Comparison of ENCODE assay signal across 1 cellular context in the genomic region with DNA sequence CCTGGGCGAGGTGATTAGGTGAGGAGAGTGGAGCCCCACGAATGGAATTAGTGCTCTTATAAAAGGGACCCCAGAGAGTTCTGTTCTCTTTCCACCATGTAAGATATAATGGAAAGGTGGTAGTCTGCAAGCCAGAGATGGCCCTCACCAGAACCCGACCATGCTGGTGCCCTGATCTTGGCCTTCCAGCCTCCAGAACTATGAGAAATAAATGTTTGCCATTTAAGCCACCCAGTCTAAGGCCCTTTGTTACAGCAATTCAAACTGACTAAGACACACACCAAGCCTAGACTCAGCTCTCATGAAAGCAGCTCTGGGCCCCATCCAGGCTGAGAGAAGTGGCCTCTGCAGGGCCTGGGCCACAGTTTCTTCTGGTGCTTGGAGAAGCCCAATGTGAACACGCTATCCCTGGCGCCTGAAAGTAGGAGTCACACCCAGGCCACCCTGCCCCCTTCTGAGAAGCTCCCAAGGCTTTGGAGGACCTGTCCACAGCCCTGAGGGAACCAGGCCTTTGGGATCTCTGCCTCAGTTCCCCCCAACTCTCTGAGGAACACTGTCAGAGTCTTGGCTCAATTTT.
TF ChIP-seq lines count a peak whose summit lies in the region.

No MANE protein-coding gene starts in this region.

TF ChIP-seq in HepG2, 621 proteins besides CTCF, POLR2A, EP300 and RAD21:
- TF ChIP-seq CAMTA2 (CRISPR knock-in tag; IDR thresholded peaks at IDR 0.05; ENCODE audit: borderline replicate concordance) (no peak), LCORL (IDR thresholded peaks at IDR 0.05) (no peak), LCORL (CRISPR knock-in tag; IDR thresholded peaks at IDR 0.05) (0 out of 2 replicates have a peak, but pooled peaks have one; percentile 10), RORA (CRISPR knock-in tag; IDR thresholded peaks at IDR 0.05) (no peak), KDM5B (CRISPR knock-in tag; IDR thresholded peaks at IDR 0.05; ENCODE audit: borderline replicate concordance) (peak; percentile 31; the same call in 1 of the 2 replicates), CBX5 (CRISPR knock-in tag; IDR thresholded peaks at IDR 0.05; ENCODE audit: borderline replicate concordance) (no peak)
TF ChIP-seq in HepG2: peak in this region for 2.
